In genomic region chr1:24389231-24389678, GRCh38 we compare ENCODE assay signal across 28 cellular contexts. TPM values are rescaled to one million over a fixed set of nuclear protein-coding genes. Genes with fewer than 3 reads are reported as not detected.
DNase-seq lines count a peak whose midpoint lies in the region; ATAC-seq and TF ChIP-seq lines count a peak whose summit lies in the region.
"Had no signal": no experiment of that assay in that cellular context is flagged by ENCODE, and none has a peak within 500 bp of the region (broad histone marks: within the 10 kb centered on the region; RNA-seq: fewer than 3 reads in every experiment).

No MANE protein-coding gene starts in this region.

- TF ChIP-seq EP300 in transverse colon (IDR thresholded peaks at IDR 0.05; ENCODE audit: low read depth), result no peak

- H3K27ac Mint-ChIP-seq in endodermal cell, result no peak overlapping the region
- H3K27ac Mint-ChIP-seq: activated naive CD8-positive, alpha-beta T cell treated with anti-CD3 and anti-CD28 coated beads, Interleukin-2, amount 50 U/mL, for 24 hours; CD4-positive, CD25-positive, alpha-beta regulatory T cell; effector memory CD8-positive, alpha-beta T cell; stimulated activated naive B cell treated with anti-CD40 and anti-IgM and Interleukin-4, amounts not matched to agents 10 μg/mL and 1 μg/mL and 100 μg/mL, for 72 hours; T-helper 2 cell treated with Interferon-gamma antibody and Interleukin-4, amounts not matched to agents 5 μg/mL and 100 μg/mL, for 36 hours had no signal

- WGBS in transverse colon (ENCODE audit: low coverage in 1 of 2), 2 donors, result 48 to 60% methylated on average over 3 to 4 of the region's 4 CpGs
- WGBS in endodermal cell (ENCODE audit: insufficient coverage in 1 of 2, insufficient read length in 1 of 2), 2 experiments, result 83 to 93% methylated on average over 3 to 4 of the region's 4 CpGs

- H3K4me3 ChIP-seq in transverse colon (no peak overlapping the region), endodermal cell (ENCODE audit: low read length) (no peak overlapping the region), dorsolateral prefrontal cortex (no peak overlapping the region)
- H3K4me3 ChIP-seq: coronary artery, gastrocnemius medialis, GM12878, K562, lower lobe of right lung, MG63, upper lobe of right lung had no signal

- H3K4me1 ChIP-seq in transverse colon (peaks cover 7 to 49% (median 10%) of the 10 kb centered on the region in 4 donors), endodermal cell (ENCODE audit: control insufficient read depth, insufficient read depth, low read length) (no peaks in the 10 kb centered on the region)

- ATAC-seq in left colon, result peak; percentile 28
- ATAC-seq: activated naive CD8-positive, alpha-beta T cell treated with anti-CD3 and anti-CD28 coated beads, Interleukin-2, amount 50 U/mL, for 24 hours; activated T-cell treated with anti-CD3 and anti-CD28 coated beads, Interleukin-2, amount 50 U/mL, for 4 hours; effector memory CD8-positive, alpha-beta T cell; gastrocnemius medialis; GM12878; lower lobe of right lung; stimulated activated naive B cell treated with anti-CD40 and anti-IgM and Interleukin-4, amounts not matched to agents 10 μg/mL and 1 μg/mL and 100 μg/mL, for 72 hours; upper lobe of right lung had no signal

- no peaks in the 10 kb centered on the region for H3K27me3 Mint-ChIP-seq in endodermal cell (ENCODE audit: insufficient read depth)
- H3K27me3 Mint-ChIP-seq: activated naive CD8-positive, alpha-beta T cell treated with anti-CD3 and anti-CD28 coated beads, Interleukin-2, amount 50 U/mL, for 24 hours; CD4-positive, CD25-positive, alpha-beta regulatory T cell; effector memory CD8-positive, alpha-beta T cell; stimulated activated naive B cell treated with anti-CD40 and anti-IgM and Interleukin-4, amounts not matched to agents 10 μg/mL and 1 μg/mL and 100 μg/mL, for 72 hours had no signal

- in situ Hi-C loops in transverse colon (cut with MboI; ENCODE audit: low pct_ligation_motif_present in 1 of 4, low pct_unique_long_range_greater_than_20kb in 1 of 4, low sequenced_read_pairs in 3 of 4), result loop anchor here in 2 of 4 donors (5.0 to 25.0 kb wide), 2 partner anchors 187 to 327 kb away; no protein-coding TSS in a partner anchor

- H3K9ac ChIP-seq in endodermal cell (ENCODE audit: extremely low read depth, low read length, poor library complexity, severe bottlenecking), result no peak overlapping the region

- intact Hi-C loops in left colon (cut with DNase I, micrococcal nuclease), result no loop called here
- intact Hi-C loops in transverse colon (cut with DNase I; ENCODE audit: low total_unique reads), result no loop called here
- intact Hi-C loops in dorsolateral prefrontal cortex (cut with DNase I), result no loop called here

- H3K4me1 Mint-ChIP-seq in endodermal cell, result peaks cover 10% of the 10 kb centered on the region

- H3K27ac ChIP-seq in transverse colon (peak overlapping the region in 1 of 4 donors; percentile 23), endodermal cell (ENCODE audit: low read depth, low read length) (no peak overlapping the region), dorsolateral prefrontal cortex (no peak overlapping the region)
- H3K27ac ChIP-seq: coronary artery, gastrocnemius medialis, lower lobe of right lung, upper lobe of right lung, WERI-Rb-1 had no signal

- H3K27me3 ChIP-seq in transverse colon (no peaks in the 10 kb centered on the region), endodermal cell (ENCODE audit: control insufficient read depth, insufficient read depth, low read length, poor library complexity, severe bottlenecking) (no peaks in the 10 kb centered on the region), dorsolateral prefrontal cortex (no peaks in the 10 kb centered on the region)
- H3K27me3 ChIP-seq: gastrocnemius medialis, MG63, upper lobe of right lung had no signal

- H3K4me3 Mint-ChIP-seq in endodermal cell, result no peak overlapping the region
- H3K4me3 Mint-ChIP-seq: activated naive CD8-positive, alpha-beta T cell treated with anti-CD3 and anti-CD28 coated beads, Interleukin-2, amount 50 U/mL, for 24 hours; activated T-cell treated with anti-CD3 and anti-CD28 coated beads, Interleukin-2, amount 50 U/mL, for 4 hours; effector memory CD8-positive, alpha-beta T cell; nephron; stimulated activated naive B cell treated with anti-CD40 and anti-IgM and Interleukin-4, amounts not matched to agents 10 μg/mL and 1 μg/mL and 100 μg/mL, for 72 hours; T-helper 2 cell treated with Interferon-gamma antibody and Interleukin-4, amounts not matched to agents 5 μg/mL and 100 μg/mL, for 36 hours had no signal

- DNase-seq in NCI-H2081 (lab: John Stamatoyannopoulos, UW) (peak; percentile 24 to 49), NCI-H2081 treated with DMSO at 0.1 percent for 48 hours (lab: John Stamatoyannopoulos, UW) (no peak), RPMI8226 (peak; percentile 78), left colon (no peak), transverse colon (peak; percentile 29), endodermal cell (no peak), dorsolateral prefrontal cortex (no peak)
- no peak for DNase-seq in activated CD8-positive, alpha-beta memory T cell treated with anti-CD3 and anti-CD28 coated beads, Interleukin-2, amount 50 U/mL, for 4 hours
- DNase-seq: activated CD4-positive, alpha-beta T cell treated with anti-CD3 and anti-CD28 coated beads for 48 hours; activated naive CD8-positive, alpha-beta T cell treated with anti-CD3 and anti-CD28 coated beads, Interleukin-2, amount 50 U/mL, for 24 hours; activated T-cell treated with anti-CD3 and anti-CD28 coated beads, Interleukin-2, amount 50 U/mL, for 4 hours; CD4-positive, CD25-positive, alpha-beta regulatory T cell; effector memory CD8-positive, alpha-beta T cell; gastrocnemius medialis; kidney; lower lobe of right lung; MG63; NCI-H187 treated with DMSO at 0.1 percent for 48 hours; NCI-H524 treated with DMSO at 0.1 percent for 48 hours; SHP77 treated with DMSO at 0.1 percent for 48 hours; stimulated activated naive B cell treated with anti-CD40 and anti-IgM and Interleukin-4, amounts not matched to agents 10 μg/mL and 1 μg/mL and 100 μg/mL, for 72 hours; upper lobe of right lung; WERI-Rb-1 had no signal

- H3K36me3 ChIP-seq in transverse colon (no peaks in the 10 kb centered on the region), endodermal cell (ENCODE audit: control insufficient read depth, insufficient read depth, low read length) (peaks cover 3% of the 10 kb centered on the region)
- H3K36me3 ChIP-seq: gastrocnemius medialis, lower lobe of right lung, upper lobe of right lung, WERI-Rb-1 had no signal

- H3K9me3 Mint-ChIP-seq in endodermal cell, result peaks cover 2% of the 10 kb centered on the region
- H3K9me3 Mint-ChIP-seq: activated naive CD8-positive, alpha-beta T cell treated with anti-CD3 and anti-CD28 coated beads, Interleukin-2, amount 50 U/mL, for 24 hours; activated T-cell treated with anti-CD3 and anti-CD28 coated beads, Interleukin-2, amount 50 U/mL, for 4 hours; CD4-positive, CD25-positive, alpha-beta regulatory T cell; effector memory CD8-positive, alpha-beta T cell; nephron; stimulated activated naive B cell treated with anti-CD40 and anti-IgM and Interleukin-4, amounts not matched to agents 10 μg/mL and 1 μg/mL and 100 μg/mL, for 72 hours; T-helper 2 cell treated with Interferon-gamma antibody and Interleukin-4, amounts not matched to agents 5 μg/mL and 100 μg/mL, for 36 hours had no signal

- TF ChIP-seq CTCF in transverse colon (IDR thresholded peaks at IDR 0.05) (no peak), endodermal cell (conservative IDR thresholded peaks at IDR 0.05) (no peak), dorsolateral prefrontal cortex (IDR thresholded peaks at IDR 0.05 in 54 of 56, conservative IDR thresholded peaks at IDR 0.05 in 2 of 56; ENCODE audit: low read depth in 1 of 56, partially characterized antibody in 56 of 56) (no peak)

- no peak for TF ChIP-seq POLR2A in transverse colon (IDR thresholded peaks at IDR 0.05)

- peaks cover 23% of the 10 kb centered on the region for H3K36me3 Mint-ChIP-seq in endodermal cell (ENCODE audit: low read depth)

- H3K9me3 ChIP-seq in transverse colon (no peaks in the 10 kb centered on the region), endodermal cell (ENCODE audit: control insufficient read depth, low read length) (no peaks in the 10 kb centered on the region)
- H3K9me3 ChIP-seq: gastrocnemius medialis, lower lobe of right lung, MG63, upper lobe of right lung had no signal

RNA-seq across cellular contexts. Expression of gene STPG1, which starts 24.3 kb away (rescaled TPM):
- total RNA-seq in left colon (10 to 100 TPM; 17.6 to 24.7 TPM), transverse colon (10 to 100 TPM in 3 of 4 donors, 1 to 10 TPM in 1; 4.6 to 33.7 (median 23.3) TPM), endodermal cell (10 to 100 TPM; 16.6 to 16.9 TPM), dorsolateral prefrontal cortex (10 to 100 TPM; 16.1 to 37.3 (median 24.7) TPM)
- 8.8 TPM for polyA plus RNA-seq in endodermal cell (2013, experiment 1 of 2)
- polyA plus RNA-seq in endodermal cell (2013, experiment 2 of 2), result 9.5 TPM

RNA-seq across cellular contexts. Expression of gene NIPAL3, which starts 26.3 kb away (rescaled TPM):
- total RNA-seq in left colon, result 10 to 100 TPM; 33.9 to 48.2 TPM
- total RNA-seq in transverse colon, result 10 to 100 TPM; 34.8 to 55.8 (median 46.8) TPM
- total RNA-seq in endodermal cell, result 1 to 10 TPM; 4.7 to 5.5 TPM
- polyA plus RNA-seq in endodermal cell (2013, experiment 1 of 2), result 7.9 TPM
- polyA plus RNA-seq in endodermal cell (2013, experiment 2 of 2), result 7.4 TPM
- total RNA-seq in dorsolateral prefrontal cortex, result 100 to 1,000 TPM in 69 of 120 experiments, 10 to 100 TPM in 51; 61.8 to 202 (median 104) TPM

Comparison
In these comparisons a context has a peak if more than half of its experiments do, and no peak if none do; other contexts are left out.
1. DNase-seq: peak in NCI-H2081 (2 of 2), RPMI8226 (single experiment) and transverse colon (single experiment); none in NCI-H2081 treated with DMSO at 0.1 percent for 48 hours (single experiment), left colon (0 of 2), endodermal cell (single experiment), activated CD8-positive, alpha-beta memory T cell treated with anti-CD3 and anti-CD28 coated beads, Interleukin-2, amount 50 U/mL, for 4 hours (single experiment) and dorsolateral prefrontal cortex (0 of 10).
2. RNA of gene NIPAL3, which starts 26.3 kb away (total RNA-seq): 61.8 to 202 TPM in dorsolateral prefrontal cortex, 34.8 to 55.8 TPM in transverse colon and 33.9 to 48.2 TPM in left colon; 4.7 to 5.5 TPM in endodermal cell; every median in the first group is over 4 times any median in the second.